ENCODE assay signal across 8 cellular contexts in the genomic region with DNA sequence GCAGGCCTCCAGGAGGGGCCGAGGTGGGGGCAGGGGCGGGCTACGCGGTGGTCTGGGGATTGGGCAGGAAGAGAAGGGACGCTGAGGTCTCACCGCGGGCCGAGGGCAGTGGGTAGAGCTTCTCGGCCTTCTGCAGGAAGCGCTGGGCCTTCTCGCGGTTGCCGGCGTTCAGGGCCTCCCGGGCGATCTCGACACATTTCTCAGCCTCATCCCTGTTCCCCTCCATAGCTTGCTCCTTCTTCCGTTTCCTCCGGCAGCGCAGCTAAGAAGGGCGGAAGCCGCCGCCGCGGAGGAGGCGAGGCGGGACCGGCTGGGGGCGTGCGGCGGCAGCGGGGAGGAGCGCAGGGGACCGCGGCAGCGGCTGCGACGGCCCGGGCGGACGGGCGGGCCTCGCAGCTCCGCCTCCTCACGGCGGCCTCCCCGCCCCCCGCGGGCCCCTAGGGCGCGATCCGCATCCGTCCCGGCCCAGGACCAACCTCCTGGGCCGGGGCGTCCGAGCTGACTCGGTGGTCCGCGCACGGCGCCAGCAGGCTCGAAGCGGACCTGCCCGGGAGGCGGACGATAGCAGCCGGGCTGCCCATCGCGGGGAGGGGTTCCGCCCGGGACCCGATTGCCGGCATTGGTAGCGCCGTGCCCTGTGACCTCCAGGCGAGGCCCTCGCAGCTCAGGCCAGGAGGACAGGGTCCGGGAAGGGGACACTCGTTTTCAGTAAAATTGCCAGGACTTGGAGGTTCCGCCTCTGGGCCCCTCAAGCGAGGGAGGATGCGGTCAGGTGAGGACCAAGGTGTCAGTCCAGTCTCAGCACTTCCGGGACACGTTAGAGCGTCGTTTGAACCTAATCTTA. TPM values are rescaled to one million over a fixed set of nuclear protein-coding genes. Genes with fewer than 3 reads are reported as not detected.
DNase-seq lines count a peak whose midpoint lies in the region; ATAC-seq and TF ChIP-seq lines count a peak whose summit lies in the region.

DNAJB14 (minus strand) TSS at position 273 of the 844 bp plus-strand sequence; CDS start at position 226, 47 bp downstream.

- peak within 1 kb of the TSS; percentile 94 for H3K4me3 Mint-ChIP-seq in Calu3 (ENCODE audit: low read depth, unreplicated experiment)
- peak within 1 kb of the TSS; percentile 99 for H3K4me3 Mint-ChIP-seq in natural killer cell treated with Interleukin-12 subunit alpha and Interleukin-12 subunit beta and Interleukin-15 and Interleukin-18, amount 100 ng/mL, for 72 hours

- H3K36me3 Mint-ChIP-seq in Calu3 (ENCODE audit: insufficient read depth, unreplicated experiment) = peaks cover 33% of the 10 kb centered on the region
- peaks cover 25% of the 10 kb centered on the region for H3K36me3 Mint-ChIP-seq in natural killer cell treated with Interleukin-12 subunit alpha and Interleukin-12 subunit beta and Interleukin-15 and Interleukin-18, amount 100 ng/mL, for 72 hours

- H3K4me1 Mint-ChIP-seq in Calu3 (ENCODE audit: low read depth, unreplicated experiment) = peaks cover 6% of the 10 kb centered on the region
- H3K4me1 Mint-ChIP-seq in natural killer cell treated with Interleukin-12 subunit alpha and Interleukin-12 subunit beta and Interleukin-15 and Interleukin-18, amount 100 ng/mL, for 72 hours (ENCODE audit: low read depth in 2 of 2) = peaks cover 39 to 46% of the 10 kb centered on the region in 2 donors

- H3K27ac Mint-ChIP-seq in Calu3 (ENCODE audit: unreplicated experiment) = peak within 1 kb of the TSS; percentile 94
- H3K27ac Mint-ChIP-seq in natural killer cell treated with Interleukin-12 subunit alpha and Interleukin-12 subunit beta and Interleukin-15 and Interleukin-18, amount 100 ng/mL, for 72 hours = no peak within 1 kb of the TSS

- H3K9me3 Mint-ChIP-seq in Calu3 (ENCODE audit: low read depth, unreplicated experiment) = no peaks in the 10 kb centered on the region
- H3K9me3 Mint-ChIP-seq in natural killer cell treated with Interleukin-12 subunit alpha and Interleukin-12 subunit beta and Interleukin-15 and Interleukin-18, amount 100 ng/mL, for 72 hours = no peaks in the 10 kb centered on the region

- DNase-seq in Calu3 = peak; percentile 80
- peak; percentile 90 for DNase-seq in GM20000 (ENCODE audit: low spot score)
- peak in 71 of 76 experiments; percentile 2 to 74 (median 49) for DNase-seq in HUDEP-2 (lab: John Stamatoyannopoulos, UW; ENCODE audit: unreplicated experiment in 76 of 76)
- peak; percentile 79 for DNase-seq in RPMI7951 (ENCODE audit: low read depth)
- peak; percentile 59 to 76 for DNase-seq in activated T-helper 1 cell treated with anti-CD3 and anti-CD28 coated beads, Interleukin-2, amount 50 U/mL, for 16 hours (ENCODE audit: low read depth in 1 of 2, low spot score in 1 of 2)
- DNase-seq in fibroblast of peridontal ligament (ENCODE audit: extremely low read depth) = peak; percentile 63
- DNase-seq in natural killer cell treated with Interleukin-12 subunit alpha and Interleukin-12 subunit beta and Interleukin-15 and Interleukin-18, amount 100 ng/mL, for 72 hours (ENCODE audit: low spot score) = peak; percentile 90
- peak; percentile 84 for DNase-seq in stimulated activated naive CD8-positive, alpha-beta T cell treated with anti-CD3 and anti-CD28 coated beads, Interleukin-15, Interleukin-2, amounts not matched to agents 100 U/mL and 50 U/mL, for 24 hours

- no peaks in the 10 kb centered on the region for H3K27me3 Mint-ChIP-seq in Calu3 (ENCODE audit: unreplicated experiment)
- H3K27me3 Mint-ChIP-seq in natural killer cell treated with Interleukin-12 subunit alpha and Interleukin-12 subunit beta and Interleukin-15 and Interleukin-18, amount 100 ng/mL, for 72 hours = no peaks in the 10 kb centered on the region

- CTCF ChIA-PET in Calu3 (lab: Charles Lee) = no interaction called here

- TF ChIP-seq CTCF in Calu3 (IDR thresholded peaks at IDR 0.05; ENCODE audit: unreplicated experiment) (no peak), GM20000 (IDR thresholded peaks at IDR 0.05; ENCODE audit: extremely low read depth, missing control alignments) (no peak)

- intact Hi-C loops in Calu3 (cut with micrococcal nuclease; ENCODE audit: unreplicated experiment) = loop anchor here (5.0 kb wide), 2 partner anchors 49 to 129 kb away; partner anchors contain the start of gene DAPP1

- ATAC-seq in natural killer cell treated with Interleukin-12 subunit alpha and Interleukin-12 subunit beta and Interleukin-15 and Interleukin-18, amount 100 ng/mL, for 72 hours = peak; percentile 75 to 77
- peak; percentile 55 for ATAC-seq in stimulated activated naive CD8-positive, alpha-beta T cell treated with anti-CD3 and anti-CD28 coated beads, Interleukin-15, Interleukin-2, amounts not matched to agents 100 U/mL and 50 U/mL, for 24 hours

- BruUV-seq in Calu3 (replicated peaks; lab: Mats Ljungman, UMichigan) = no TSS peak

RNA-seq across cellular contexts. Expression of gene DNAJB14, which starts in this region (rescaled TPM):
- total RNA-seq in Calu3 (2022) = 33.0 and 35.4 TPM in 2 replicates
- 24.1 and 27.3 TPM in 2 replicates for total RNA-seq in RPMI7951 (2014; rRNA removed; shearing (Covaris generic))
- 10 to 100 TPM; 51.4 to 70.3 TPM for total RNA-seq in natural killer cell treated with Interleukin-12 subunit alpha and Interleukin-12 subunit beta and Interleukin-15 and Interleukin-18, amount 100 ng/mL, for 72 hours

Comparison
In these comparisons a context has a peak if more than half of its experiments do, and no peak if none do; other contexts are left out.
1. Peak in every context shown above with its lines: DNase-seq and ATAC-seq.